Comparison of ENCODE assay signal across 8 cellular contexts in genomic region chr11:130449996-130450419, GRCh38. TPM values are rescaled to one million over a fixed set of nuclear protein-coding genes. Genes with fewer than 3 reads are reported as not detected.
DNase-seq lines count a peak whose midpoint lies in the region; ATAC-seq and TF ChIP-seq lines count a peak whose summit lies in the region.

No MANE protein-coding gene starts in this region.

- no peak for TF ChIP-seq POLR2A in ovary (IDR thresholded peaks at IDR 0.05)

- no peak for ATAC-seq in HG03439 (IDR thresholded peaks at IDR 0.05; ENCODE audit: unreplicated experiment)
- no peak for ATAC-seq in HG03457 (IDR thresholded peaks at IDR 0.05; ENCODE audit: unreplicated experiment)

- H3K9me3 ChIP-seq in ovary: no peaks in the 10 kb centered on the region

- H3K4me3 ChIP-seq in BJ (ENCODE audit: low read depth, low read length) (peak overlapping the region; percentile 56), WI38 (ENCODE audit: low read depth, low read length) (peak overlapping the region; percentile 67), ovary (peak overlapping the region; percentile 52)

- TF ChIP-seq CTCF in BJ (IDR thresholded peaks at IDR 0.05; ENCODE audit: insufficient read depth, low read depth, low read length) (peak; percentile 84), WI38 (IDR thresholded peaks at IDR 0.05; ENCODE audit: low read depth, low read length) (peak; percentile 48; the same call in 1 of the 2 replicates), ovary (IDR thresholded peaks at IDR 0.05) (peak in 2 of 3 donors; percentile 7 to 59), GM10248 (IDR thresholded peaks at IDR 0.05; ENCODE audit: control extremely low read depth, extremely low read depth, low read depth, missing control alignments) (no peak)

- POLR2A ChIA-PET in BJ (lab: Charles Lee) (no interaction called here), GM10248 (lab: Yijun Ruan, JAX) (no interaction called here)

- peaks cover 2% of the 10 kb centered on the region for H3K36me3 ChIP-seq in BJ (ENCODE audit: control insufficient read depth, insufficient read depth, low read length)
- no peaks in the 10 kb centered on the region for H3K36me3 ChIP-seq in ovary

- WGBS in ovary, 3 donors: 10 to 14% (median 13%) methylated on average over 29 of the region's 29 CpGs

- CTCF ChIA-PET in BJ (lab: Yijun Ruan, JAX): interaction anchor here (0.9 to 2.0 kb wide), 11 partner anchors 10 to 414 kb away, joined by 3 to 11 read pairs (median 5); no protein-coding TSS in a partner anchor
- CTCF ChIA-PET in GM10248 (lab: Yijun Ruan, JAX): interaction anchor here (1.2 to 1.6 kb wide), 4 partner anchors 8 to 443 kb away, joined by 3 to 9 read pairs (median 4); no protein-coding TSS in a partner anchor

- intact Hi-C loops in cardiac septum (cut with DNase I) (loop anchor here (1.0 to 5.0 kb wide), 5 partner anchors 72 to 377 kb away; no protein-coding TSS in a partner anchor), ovary (cut with DNase I) (loop anchor here in 1 of 4 donors (10.0 kb wide), 1 partner anchor 155 kb away; no protein-coding TSS in a partner anchor)

- no peak overlapping the region for H3K27ac ChIP-seq in ovary

- no peak for TF ChIP-seq EP300 in ovary (IDR thresholded peaks at IDR 0.05)

- peaks cover 6% of the 10 kb centered on the region for H3K4me1 ChIP-seq in ovary (ENCODE audit: insufficient read depth)

- no peaks in the 10 kb centered on the region for H3K27me3 ChIP-seq in BJ (ENCODE audit: control insufficient read depth, insufficient read depth, low read length)
- no peaks in the 10 kb centered on the region for H3K27me3 ChIP-seq in ovary

- DNase-seq in BJ (ENCODE audit: low read depth) (no peak), cardiac septum (ENCODE audit: low spot score) (peak; percentile 90), ovary (peak; percentile 48 to 83 (median 72)), GM10248 (ENCODE audit: extremely low spot score) (no peak), NCI-H345 treated with DMSO at 0.1 percent for 48 hours (lab: John Stamatoyannopoulos, UW; ENCODE audit: unreplicated experiment) (no peak)

RNA-seq across cellular contexts. Expression of gene ADAMTS15, which starts 1.6 kb away (rescaled TPM):
- polyA plus RNA-seq in BJ (2011; rRNA removed): 2.7 and 5.6 TPM in 2 replicates
- polyA minus RNA-seq in BJ (2011; rRNA and poly(A)+ RNA removed): 6.3 and 6.5 TPM in 2 replicates
- 8.5 TPM for total RNA-seq in cardiac septum
- 1 to 10 TPM in 6 of 7 donors, under 1 TPM in 1; 0.95 to 7.2 (median 3.4) TPM for total RNA-seq in ovary
- polyA plus RNA-seq in ovary: 1 to 10 TPM; 1.2 to 2.7 TPM

RNA-seq across cellular contexts. Expression of gene ADAMTS8, which starts 21.6 kb away (rescaled TPM):
- polyA plus RNA-seq in BJ (2011; rRNA removed) (0.05 TPM in 1 of 2 replicates, not detected in the other), ovary (1 to 10 TPM in 1 of 2 donors, under 1 TPM in 1; 0.51 to 1.8 TPM)
- polyA minus RNA-seq in BJ (2011; rRNA and poly(A)+ RNA removed): not detected in 2 replicates
- total RNA-seq in cardiac septum (3.9 TPM), ovary (1 to 10 TPM in 4 of 7 donors, under 1 TPM in 3; 0.24 to 2.1 (median 1.1) TPM)

Comparison
In these comparisons a context has a peak if more than half of its experiments do, and no peak if none do; other contexts are left out.
1. DNase-seq: peak in cardiac septum (single experiment) and ovary (5 of 5); none in BJ (single experiment), GM10248 (single experiment) and NCI-H345 treated with DMSO at 0.1 percent for 48 hours (single experiment).
2. Peak in every context shown above with its lines, with median percentiles within 50 percentile points of each other: H3K4me3 ChIP-seq.